ENCODE assay signal across 1 cellular context in the genomic region with DNA sequence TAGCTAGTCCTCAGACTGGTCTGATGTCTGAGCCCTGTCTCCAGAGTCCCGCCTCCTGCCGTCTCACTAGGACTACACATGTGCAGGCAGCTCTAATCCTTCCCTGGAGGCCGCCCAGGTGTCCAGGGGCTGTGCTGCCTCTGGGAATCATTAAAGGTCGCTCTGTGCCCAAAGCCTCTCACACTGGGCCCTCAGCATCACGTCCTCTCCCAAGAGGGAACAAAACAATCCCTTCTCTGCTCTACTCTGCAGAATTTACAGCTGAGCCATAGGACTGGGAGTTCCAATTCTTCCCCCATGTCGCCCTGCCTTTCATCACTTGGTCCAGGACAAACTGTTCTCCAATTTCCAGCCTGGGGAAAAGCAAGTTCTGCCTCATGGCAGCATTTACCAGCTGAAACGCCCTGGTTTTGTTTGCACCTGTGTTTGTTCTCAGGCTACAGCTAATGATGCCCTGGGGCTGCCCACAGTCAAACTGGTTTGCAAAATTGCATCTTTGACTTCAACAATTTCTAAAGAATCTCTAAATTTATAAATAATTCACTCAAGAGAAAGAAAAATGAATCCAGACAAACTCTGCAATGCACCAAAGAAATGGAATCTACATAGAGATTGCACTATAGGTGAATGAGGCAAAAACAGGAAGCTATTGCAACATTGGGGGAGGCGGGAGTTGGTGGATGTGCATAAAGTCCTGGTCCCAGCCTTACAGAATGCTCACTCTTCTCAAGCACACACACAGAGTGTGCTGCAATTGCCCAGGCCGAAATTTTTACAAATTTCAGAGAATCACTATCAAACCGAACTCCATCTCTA.
A peak's percentile ranks its signal among the peaks of the same experiment; 100 is the strongest.
TF ChIP-seq lines count a peak whose summit lies in the region.

No MANE protein-coding gene starts in this region.

TF ChIP-seq in HepG2, 621 proteins besides CTCF, POLR2A, EP300 and RAD21 (continued from another document and continues in another):
- TF ChIP-seq, protein P1, sequence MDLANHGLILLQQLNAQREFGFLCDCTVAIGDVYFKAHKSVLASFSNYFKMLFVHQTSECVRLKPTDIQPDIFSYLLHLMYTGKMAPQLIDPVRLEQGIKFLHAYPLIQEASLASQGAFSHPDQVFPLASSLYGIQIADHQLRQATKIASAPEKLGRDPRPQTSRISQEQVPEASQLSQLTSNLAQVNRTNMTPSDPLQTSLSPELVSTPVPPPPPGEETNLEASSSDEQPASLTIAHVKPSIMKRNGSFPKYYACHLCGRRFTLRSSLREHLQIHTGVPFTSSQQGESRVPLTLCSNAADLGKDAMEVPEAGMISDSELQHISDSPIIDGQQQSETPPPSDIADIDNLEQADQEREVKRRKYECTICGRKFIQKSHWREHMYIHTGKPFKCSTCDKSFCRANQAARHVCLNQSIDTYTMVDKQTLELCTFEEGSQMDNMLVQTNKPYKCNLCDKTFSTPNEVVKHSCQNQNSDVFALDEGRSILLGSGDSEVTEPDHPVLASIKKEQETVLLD (CRISPR knock-in tag; IDR thresholded peaks at IDR 0.05; ENCODE audit: low read depth) = no peak
- TF ChIP-seq MIER3 (CRISPR knock-in tag; IDR thresholded peaks at IDR 0.05; ENCODE audit: borderline replicate concordance) = no peak
- no peak for TF ChIP-seq MED13 (CRISPR knock-in tag; IDR thresholded peaks at IDR 0.05)
- TF ChIP-seq ZEB1 (IDR thresholded peaks at IDR 0.05; ENCODE audit: insufficient replicate concordance, low read depth) = peak; percentile 64
- TF ChIP-seq SP1 (IDR thresholded peaks at IDR 0.05) = no peak
- no peak for TF ChIP-seq SP1 (CRISPR knock-in tag; IDR thresholded peaks at IDR 0.05)
- TF ChIP-seq, protein P2, sequence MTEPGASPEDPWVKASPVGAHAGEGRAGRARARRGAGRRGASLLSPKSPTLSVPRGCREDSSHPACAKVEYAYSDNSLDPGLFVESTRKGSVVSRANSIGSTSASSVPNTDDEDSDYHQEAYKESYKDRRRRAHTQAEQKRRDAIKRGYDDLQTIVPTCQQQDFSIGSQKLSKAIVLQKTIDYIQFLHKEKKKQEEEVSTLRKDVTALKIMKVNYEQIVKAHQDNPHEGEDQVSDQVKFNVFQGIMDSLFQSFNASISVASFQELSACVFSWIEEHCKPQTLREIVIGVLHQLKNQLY (CRISPR knock-in tag; IDR thresholded peaks at IDR 0.05) = no peak
- no peak for TF ChIP-seq ZNF296 (CRISPR knock-in tag; conservative IDR thresholded peaks at IDR 0.05)
- 0 out of 2 replicates have a peak, but pooled peaks have one; percentile 5 for TF ChIP-seq CBX5 (CRISPR knock-in tag; IDR thresholded peaks at IDR 0.05; ENCODE audit: borderline replicate concordance)
- peak; percentile 73 for TF ChIP-seq KAT8 (CRISPR knock-in tag; IDR thresholded peaks at IDR 0.05)
- TF ChIP-seq FLYWCH1 (CRISPR knock-in tag; IDR thresholded peaks at IDR 0.05) = no peak
- TF ChIP-seq, protein P3, sequence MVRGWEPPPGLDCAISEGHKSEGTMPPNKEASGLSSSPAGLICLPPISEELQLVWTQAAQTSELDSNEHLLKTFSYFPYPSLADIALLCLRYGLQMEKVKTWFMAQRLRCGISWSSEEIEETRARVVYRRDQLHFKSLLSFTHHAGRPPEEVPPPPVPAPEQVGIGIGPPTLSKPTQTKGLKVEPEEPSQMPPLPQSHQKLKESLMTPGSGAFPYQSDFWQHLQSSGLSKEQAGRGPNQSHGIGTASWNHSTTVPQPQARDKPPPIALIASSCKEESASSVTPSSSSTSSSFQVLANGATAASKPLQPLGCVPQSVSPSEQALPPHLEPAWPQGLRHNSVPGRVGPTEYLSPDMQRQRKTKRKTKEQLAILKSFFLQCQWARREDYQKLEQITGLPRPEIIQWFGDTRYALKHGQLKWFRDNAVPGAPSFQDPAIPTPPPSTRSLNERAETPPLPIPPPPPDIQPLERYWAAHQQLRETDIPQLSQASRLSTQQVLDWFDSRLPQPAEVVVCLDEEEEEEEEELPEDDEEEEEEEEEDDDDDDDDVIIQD (CRISPR knock-in tag; IDR thresholded peaks at IDR 0.05; ENCODE audit: low read depth) = no peak
- TF ChIP-seq, protein P4, sequence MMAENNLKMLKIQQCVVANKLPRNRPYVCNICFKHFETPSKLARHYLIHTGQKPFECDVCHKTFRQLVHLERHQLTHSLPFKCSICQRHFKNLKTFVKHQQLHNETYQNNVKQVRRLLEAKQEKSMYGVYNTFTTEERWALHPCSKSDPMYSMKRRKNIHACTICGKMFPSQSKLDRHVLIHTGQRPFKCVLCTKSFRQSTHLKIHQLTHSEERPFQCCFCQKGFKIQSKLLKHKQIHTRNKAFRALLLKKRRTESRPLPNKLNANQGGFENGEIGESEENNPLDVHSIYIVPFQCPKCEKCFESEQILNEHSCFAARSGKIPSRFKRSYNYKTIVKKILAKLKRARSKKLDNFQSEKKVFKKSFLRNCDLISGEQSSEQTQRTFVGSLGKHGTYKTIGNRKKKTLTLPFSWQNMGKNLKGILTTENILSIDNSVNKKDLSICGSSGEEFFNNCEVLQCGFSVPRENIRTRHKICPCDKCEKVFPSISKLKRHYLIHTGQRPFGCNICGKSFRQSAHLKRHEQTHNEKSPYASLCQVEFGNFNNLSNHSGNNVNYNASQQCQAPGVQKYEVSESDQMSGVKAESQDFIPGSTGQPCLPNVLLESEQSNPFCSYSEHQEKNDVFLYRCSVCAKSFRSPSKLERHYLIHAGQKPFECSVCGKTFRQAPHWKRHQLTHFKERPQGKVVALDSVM (CRISPR knock-in tag; IDR thresholded peaks at IDR 0.05) = no peak
- no peak for TF ChIP-seq SP4 (CRISPR knock-in tag; IDR thresholded peaks at IDR 0.05)
- TF ChIP-seq, protein P5, sequence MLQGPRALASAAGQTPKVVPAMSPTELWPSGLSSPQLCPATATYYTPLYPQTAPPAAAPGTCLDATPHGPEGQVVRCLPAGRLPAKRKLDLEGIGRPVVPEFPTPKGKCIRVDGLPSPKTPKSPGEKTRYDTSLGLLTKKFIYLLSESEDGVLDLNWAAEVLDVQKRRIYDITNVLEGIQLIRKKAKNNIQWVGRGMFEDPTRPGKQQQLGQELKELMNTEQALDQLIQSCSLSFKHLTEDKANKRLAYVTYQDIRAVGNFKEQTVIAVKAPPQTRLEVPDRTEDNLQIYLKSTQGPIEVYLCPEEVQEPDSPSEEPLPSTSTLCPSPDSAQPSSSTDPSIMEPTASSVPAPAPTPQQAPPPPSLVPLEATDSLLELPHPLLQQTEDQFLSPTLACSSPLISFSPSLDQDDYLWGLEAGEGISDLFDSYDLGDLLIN (CRISPR knock-in tag; IDR thresholded peaks at IDR 0.05; ENCODE audit: borderline replicate concordance) = no peak
- no peak for TF ChIP-seq HNRNPUL1 (IDR thresholded peaks at IDR 0.05; ENCODE audit: low read depth, low read length)
- no peak for TF ChIP-seq ZBTB42 (CRISPR knock-in tag; IDR thresholded peaks at IDR 0.05)
- TF ChIP-seq RBM22 (optimal IDR thresholded peaks at IDR 0.05; ENCODE audit: low read length) = no peak
- TF ChIP-seq NFIB (CRISPR knock-in tag; IDR thresholded peaks at IDR 0.05; ENCODE audit: borderline replicate concordance) = no peak
- peak; percentile 31; the same call in 1 of the 2 replicates for TF ChIP-seq ZNF556 (CRISPR knock-in tag; IDR thresholded peaks at IDR 0.05; ENCODE audit: borderline replicate concordance)
- TF ChIP-seq ZBTB21 (CRISPR knock-in tag; IDR thresholded peaks at IDR 0.05) = no peak
- no peak for TF ChIP-seq HMG20B (CRISPR knock-in tag; conservative IDR thresholded peaks at IDR 0.05)
- peak; percentile 71 for TF ChIP-seq ZSCAN31 (CRISPR knock-in tag; IDR thresholded peaks at IDR 0.05; ENCODE audit: low read depth)
- peak; percentile 88 for TF ChIP-seq GATAD2A (CRISPR knock-in tag; IDR thresholded peaks at IDR 0.05)
- TF ChIP-seq ZNF549 (CRISPR knock-in tag; IDR thresholded peaks at IDR 0.05) = no peak
- TF ChIP-seq, protein P6, sequence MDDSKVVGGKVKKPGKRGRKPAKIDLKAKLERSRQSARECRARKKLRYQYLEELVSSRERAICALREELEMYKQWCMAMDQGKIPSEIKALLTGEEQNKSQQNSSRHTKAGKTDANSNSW (CRISPR knock-in tag; IDR thresholded peaks at IDR 0.05; ENCODE audit: borderline replicate concordance) = no peak
- no peak for TF ChIP-seq DR1 (CRISPR knock-in tag; IDR thresholded peaks at IDR 0.05)
- TF ChIP-seq ZNF674 (CRISPR knock-in tag; IDR thresholded peaks at IDR 0.05; ENCODE audit: low read depth) = no peak
- TF ChIP-seq, protein P7, sequence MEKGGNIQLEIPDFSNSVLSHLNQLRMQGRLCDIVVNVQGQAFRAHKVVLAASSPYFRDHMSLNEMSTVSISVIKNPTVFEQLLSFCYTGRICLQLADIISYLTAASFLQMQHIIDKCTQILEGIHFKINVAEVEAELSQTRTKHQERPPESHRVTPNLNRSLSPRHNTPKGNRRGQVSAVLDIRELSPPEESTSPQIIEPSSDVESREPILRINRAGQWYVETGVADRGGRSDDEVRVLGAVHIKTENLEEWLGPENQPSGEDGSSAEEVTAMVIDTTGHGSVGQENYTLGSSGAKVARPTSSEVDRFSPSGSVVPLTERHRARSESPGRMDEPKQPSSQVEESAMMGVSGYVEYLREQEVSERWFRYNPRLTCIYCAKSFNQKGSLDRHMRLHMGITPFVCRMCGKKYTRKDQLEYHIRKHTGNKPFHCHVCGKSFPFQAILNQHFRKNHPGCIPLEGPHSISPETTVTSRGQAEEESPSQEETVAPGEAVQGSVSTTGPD (CRISPR knock-in tag; IDR thresholded peaks at IDR 0.05) = no peak
- peak; percentile 56; the same call in 1 of the 2 replicates for TF ChIP-seq IRF2 (CRISPR knock-in tag; IDR thresholded peaks at IDR 0.05)
- TF ChIP-seq, protein P8, sequence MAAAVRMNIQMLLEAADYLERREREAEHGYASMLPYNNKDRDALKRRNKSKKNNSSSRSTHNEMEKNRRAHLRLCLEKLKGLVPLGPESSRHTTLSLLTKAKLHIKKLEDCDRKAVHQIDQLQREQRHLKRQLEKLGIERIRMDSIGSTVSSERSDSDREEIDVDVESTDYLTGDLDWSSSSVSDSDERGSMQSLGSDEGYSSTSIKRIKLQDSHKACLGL (CRISPR knock-in tag; IDR thresholded peaks at IDR 0.05) = 0 out of 2 replicates have a peak, but pooled peaks have one; percentile 52
- 0 out of 2 replicates have a peak, but pooled peaks have one; percentile 12 for TF ChIP-seq BCL6 (CRISPR knock-in tag; IDR thresholded peaks at IDR 0.05)
- peak; percentile 15; the same call in 1 of the 2 replicates for TF ChIP-seq FOXO1 (CRISPR knock-in tag; IDR thresholded peaks at IDR 0.05)
- TF ChIP-seq CBX2 (IDR thresholded peaks at IDR 0.05; ENCODE audit: low read depth, low read length) = no peak
- TF ChIP-seq CBX2 (CRISPR knock-in tag; IDR thresholded peaks at IDR 0.05; ENCODE audit: low read depth) = no peak
- TF ChIP-seq POLR2AphosphoS5 (IDR thresholded peaks at IDR 0.05; ENCODE audit: low read depth, low read length) = peak; percentile 83
- TF ChIP-seq ZNF24 (IDR thresholded peaks at IDR 0.05) = no peak
- TF ChIP-seq ZNF713 (CRISPR knock-in tag; IDR thresholded peaks at IDR 0.05) = no peak
- no peak for TF ChIP-seq STAT5B (CRISPR knock-in tag; IDR thresholded peaks at IDR 0.05)
- TF ChIP-seq ZSCAN29 (CRISPR knock-in tag; conservative IDR thresholded peaks at IDR 0.05) = no peak
- TF ChIP-seq, protein P9, sequence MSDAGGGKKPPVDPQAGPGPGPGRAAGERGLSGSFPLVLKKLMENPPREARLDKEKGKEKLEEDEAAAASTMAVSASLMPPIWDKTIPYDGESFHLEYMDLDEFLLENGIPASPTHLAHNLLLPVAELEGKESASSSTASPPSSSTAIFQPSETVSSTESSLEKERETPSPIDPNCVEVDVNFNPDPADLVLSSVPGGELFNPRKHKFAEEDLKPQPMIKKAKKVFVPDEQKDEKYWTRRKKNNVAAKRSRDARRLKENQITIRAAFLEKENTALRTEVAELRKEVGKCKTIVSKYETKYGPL (CRISPR knock-in tag; IDR thresholded peaks at IDR 0.05) = no peak
- TF ChIP-seq, protein P10, sequence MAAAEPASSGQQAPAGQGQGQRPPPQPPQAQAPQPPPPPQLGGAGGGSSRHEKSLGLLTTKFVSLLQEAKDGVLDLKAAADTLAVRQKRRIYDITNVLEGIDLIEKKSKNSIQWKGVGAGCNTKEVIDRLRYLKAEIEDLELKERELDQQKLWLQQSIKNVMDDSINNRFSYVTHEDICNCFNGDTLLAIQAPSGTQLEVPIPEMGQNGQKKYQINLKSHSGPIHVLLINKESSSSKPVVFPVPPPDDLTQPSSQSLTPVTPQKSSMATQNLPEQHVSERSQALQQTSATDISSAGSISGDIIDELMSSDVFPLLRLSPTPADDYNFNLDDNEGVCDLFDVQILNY (CRISPR knock-in tag; conservative IDR thresholded peaks at IDR 0.05) = no peak
- no peak for TF ChIP-seq ZNF720 (CRISPR knock-in tag; IDR thresholded peaks at IDR 0.05)
- no peak for TF ChIP-seq ZNF3 (CRISPR knock-in tag; IDR thresholded peaks at IDR 0.05)
- TF ChIP-seq MED1 (CRISPR knock-in tag; IDR thresholded peaks at IDR 0.05) = peak; percentile 59
- TF ChIP-seq SP2 (CRISPR knock-in tag; IDR thresholded peaks at IDR 0.05) = no peak
- no peak for TF ChIP-seq ZNF577 (CRISPR knock-in tag; IDR thresholded peaks at IDR 0.05; ENCODE audit: borderline replicate concordance, low read depth)
- TF ChIP-seq ZNF772 (CRISPR knock-in tag; IDR thresholded peaks at IDR 0.05) = peak; percentile 50; the same call in 1 of the 2 replicates
- peak; percentile 67 for TF ChIP-seq THAP11 (CRISPR knock-in tag; IDR thresholded peaks at IDR 0.05)
- peak; percentile 59; the same call in 1 of the 2 replicates for TF ChIP-seq NCOA2 (CRISPR knock-in tag; IDR thresholded peaks at IDR 0.05)
- TF ChIP-seq, protein P11, sequence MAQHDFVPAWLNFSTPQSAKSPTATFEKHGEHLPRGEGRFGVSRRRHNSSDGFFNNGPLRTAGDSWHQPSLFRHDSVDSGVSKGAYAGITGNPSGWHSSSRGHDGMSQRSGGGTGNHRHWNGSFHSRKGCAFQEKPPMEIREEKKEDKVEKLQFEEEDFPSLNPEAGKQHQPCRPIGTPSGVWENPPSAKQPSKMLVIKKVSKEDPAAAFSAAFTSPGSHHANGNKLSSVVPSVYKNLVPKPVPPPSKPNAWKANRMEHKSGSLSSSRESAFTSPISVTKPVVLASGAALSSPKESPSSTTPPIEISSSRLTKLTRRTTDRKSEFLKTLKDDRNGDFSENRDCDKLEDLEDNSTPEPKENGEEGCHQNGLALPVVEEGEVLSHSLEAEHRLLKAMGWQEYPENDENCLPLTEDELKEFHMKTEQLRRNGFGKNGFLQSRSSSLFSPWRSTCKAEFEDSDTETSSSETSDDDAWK (CRISPR knock-in tag; IDR thresholded peaks at IDR 0.05) = no peak
- TF ChIP-seq ZKSCAN8 (CRISPR knock-in tag; IDR thresholded peaks at IDR 0.05; ENCODE audit: borderline replicate concordance) = no peak
- TF ChIP-seq KDM5B (CRISPR knock-in tag; IDR thresholded peaks at IDR 0.05; ENCODE audit: borderline replicate concordance) = 0 out of 2 replicates have a peak, but pooled peaks have one; percentile 46
- TF ChIP-seq, protein P12, sequence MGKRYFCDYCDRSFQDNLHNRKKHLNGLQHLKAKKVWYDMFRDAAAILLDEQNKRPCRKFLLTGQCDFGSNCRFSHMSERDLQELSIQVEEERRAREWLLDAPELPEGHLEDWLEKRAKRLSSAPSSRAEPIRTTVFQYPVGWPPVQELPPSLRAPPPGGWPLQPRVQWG (CRISPR knock-in tag; IDR thresholded peaks at IDR 0.05; ENCODE audit: borderline replicate concordance, low read depth) = no peak
- no peak for TF ChIP-seq HOXD1 (CRISPR knock-in tag; IDR thresholded peaks at IDR 0.05)
- TF ChIP-seq ZNF331 (CRISPR knock-in tag; IDR thresholded peaks at IDR 0.05) = peak; percentile 29; the same call in 1 of the 2 replicates
- TF ChIP-seq NCOA5 (CRISPR knock-in tag; IDR thresholded peaks at IDR 0.05) = no peak
- TF ChIP-seq, protein P13, sequence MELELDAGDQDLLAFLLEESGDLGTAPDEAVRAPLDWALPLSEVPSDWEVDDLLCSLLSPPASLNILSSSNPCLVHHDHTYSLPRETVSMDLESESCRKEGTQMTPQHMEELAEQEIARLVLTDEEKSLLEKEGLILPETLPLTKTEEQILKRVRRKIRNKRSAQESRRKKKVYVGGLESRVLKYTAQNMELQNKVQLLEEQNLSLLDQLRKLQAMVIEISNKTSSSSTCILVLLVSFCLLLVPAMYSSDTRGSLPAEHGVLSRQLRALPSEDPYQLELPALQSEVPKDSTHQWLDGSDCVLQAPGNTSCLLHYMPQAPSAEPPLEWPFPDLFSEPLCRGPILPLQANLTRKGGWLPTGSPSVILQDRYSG (CRISPR knock-in tag; IDR thresholded peaks at IDR 0.05) = no peak
